ENCODE assay signal across 20 cellular contexts in genomic region chr17:43935204-43935925, GRCh38. TPM values are rescaled to one million over a fixed set of nuclear protein-coding genes. Genes with fewer than 3 reads are reported as not detected.
DNase-seq lines count a peak whose midpoint lies in the region; ATAC-seq, FAIRE-seq and TF ChIP-seq lines count a peak whose summit lies in the region.
"Had no signal": no experiment of that assay in that cellular context is flagged by ENCODE, and none has a peak within 500 bp of the region (broad histone marks: within the 10 kb centered on the region; RNA-seq: fewer than 3 reads in every experiment).

No MANE protein-coding gene starts in this region.

- BruUV-seq in K562 (replicated peaks; lab: Mats Ljungman, UMichigan), result no TSS peak
- BruUV-seq in A673 (replicated peaks; lab: Mats Ljungman, UMichigan), result no TSS peak

- ATAC-seq in K562 (no peak), gastroesophageal sphincter (no peak)
- no peak for ATAC-seq in activated naive CD8-positive, alpha-beta T cell treated with anti-CD3 and anti-CD28 coated beads, Interleukin-2, amount 50 U/mL, for 24 hours

- no peaks in the 10 kb centered on the region for H3K9me3 Mint-ChIP-seq in nephron progenitor cell
- H3K9me3 Mint-ChIP-seq in activated naive CD8-positive, alpha-beta T cell treated with anti-CD3 and anti-CD28 coated beads, Interleukin-2, amount 50 U/mL, for 24 hours, result no peaks in the 10 kb centered on the region
- H3K9me3 Mint-ChIP-seq: CD4-positive, CD25-positive, alpha-beta regulatory T cell had no signal

- H3K79me2 ChIP-seq in K562 (ENCODE audit: control insufficient read depth, insufficient read depth, low read length), result no peaks in the 10 kb centered on the region

- in situ Hi-C loops in K562 (cut with MboI), result loop anchor here (25.0 kb wide), 1 partner anchor 402 kb away; the partner anchor contains the start of gene GRN

- intact Hi-C loops in K562 (cut with micrococcal nuclease), result no loop called here
- intact Hi-C loops in A673 (cut with micrococcal nuclease; ENCODE audit: unreplicated experiment), result no loop called here

- POLR2A ChIA-PET in K562 (lab: Yijun Ruan, JAX) (no interaction called here), A673 (lab: Charles Lee; ENCODE audit: low non-redundant PET) (no interaction called here)

- no peak for TF ChIP-seq CTCF in K562 (IDR thresholded peaks at IDR 0.05 in 2 of 3, conservative IDR thresholded peaks at IDR 0.05 in 1 of 3; ENCODE audit: insufficient read depth in 2 of 3, low read depth in 1 of 3, low read length in 3 of 3)
- TF ChIP-seq CTCF in nephron progenitor cell (IDR thresholded peaks at IDR 0.05), result no peak
- no peak for TF ChIP-seq CTCF in gastroesophageal sphincter (IDR thresholded peaks at IDR 0.05)
- no peak for TF ChIP-seq CTCF in A673 (conservative IDR thresholded peaks at IDR 0.05; ENCODE audit: low read depth, low read length)

- H3K4me2 ChIP-seq in K562 (ENCODE audit: insufficient read depth, low read length), result no peak overlapping the region
- H3K4me2 ChIP-seq: BLaER1 treated with 17β-estradiol and CSF1 and Interleukin-3, amounts not matched to agents 10 nM and 100 nM had no signal

- H3K9me3 ChIP-seq in K562 (replicated peaks; ENCODE audit: control insufficient read depth, insufficient read depth, low read depth, low read length) (no peaks in the 10 kb centered on the region), gastroesophageal sphincter (no peaks in the 10 kb centered on the region), A673 (ENCODE audit: low read depth, low read length, poor library complexity, severe bottlenecking) (no peaks in the 10 kb centered on the region)
- H3K9me3 ChIP-seq: BLaER1 treated with 17β-estradiol and CSF1 and Interleukin-3, amounts not matched to agents 10 nM and 100 nM; HAP-1 had no signal

- no peak for TF ChIP-seq POLR2A in K562 (conservative IDR thresholded peaks at IDR 0.05)
- TF ChIP-seq POLR2A in gastroesophageal sphincter (IDR thresholded peaks at IDR 0.05), result no peak

- H3K36me3 Mint-ChIP-seq in nephron progenitor cell (ENCODE audit: low read depth), result no peaks in the 10 kb centered on the region
- H3K36me3 Mint-ChIP-seq in activated naive CD8-positive, alpha-beta T cell treated with anti-CD3 and anti-CD28 coated beads, Interleukin-2, amount 50 U/mL, for 24 hours (ENCODE audit: low read depth), result no peaks in the 10 kb centered on the region
- H3K36me3 Mint-ChIP-seq: CD4-positive, CD25-positive, alpha-beta regulatory T cell had no signal

- DNase-seq in DMS 273 (lab: John Stamatoyannopoulos, UW; ENCODE audit: unreplicated experiment), result peak; percentile 65
- no peak for DNase-seq in DMS 273 treated with DMSO at 0.1 percent for 48 hours (lab: John Stamatoyannopoulos, UW)
- DNase-seq in K562 (ENCODE audit: extremely low read depth in 1 of 4, low spot score in 3 of 4), result no peak
- peak; percentile 49 for DNase-seq in nephron progenitor cell
- no peak for DNase-seq in caudate nucleus (lab: John Stamatoyannopoulos, UW)
- no peak for DNase-seq in A673 (ENCODE audit: low spot score)
- no peak for DNase-seq in activated naive CD8-positive, alpha-beta T cell treated with anti-CD3 and anti-CD28 coated beads, Interleukin-2, amount 50 U/mL, for 24 hours
- DNase-seq: ACHN; CD4-positive, CD25-positive, alpha-beta regulatory T cell; DMS153; DMS79 treated with DMSO at 0.1 percent for 48 hours; EL; GDM1; GOT3 had no signal

- H3K9me1 ChIP-seq in K562 (ENCODE audit: control insufficient read depth, insufficient read depth, low read length), result no peaks in the 10 kb centered on the region

- no peak overlapping the region for H2AFZ ChIP-seq in K562 (ENCODE audit: low read depth, low read length)

- peaks cover 0 to 12% of the 10 kb centered on the region in 2 experiments; a peak in 4 of 5 replicates for H3K4me1 ChIP-seq in K562 (replicated peaks in 1 of 2; ENCODE audit: control insufficient read depth in 2 of 2, insufficient read depth in 2 of 2, low read length in 2 of 2)
- H3K4me1 ChIP-seq in gastroesophageal sphincter, result peaks cover 0 to 10% (median 4%) of the 10 kb centered on the region in 3 donors
- no peaks in the 10 kb centered on the region for H3K4me1 ChIP-seq in A673 (ENCODE audit: insufficient read depth, low read length, poor library complexity, severe bottlenecking)

- H3K4me3 ChIP-seq in K562, result no peak overlapping the region
- H3K4me3 ChIP-seq in gastroesophageal sphincter, result no peak overlapping the region
- no peak overlapping the region for H3K4me3 ChIP-seq in A673 (ENCODE audit: low read depth, low read length, poor library complexity, severe bottlenecking)
- H3K4me3 ChIP-seq: BLaER1 treated with 17β-estradiol and CSF1 and Interleukin-3, amounts not matched to agents 10 nM and 100 nM; HAP-1 had no signal

- 13% methylated on average over 5 of the region's 5 CpGs for WGBS in K562 (ENCODE audit: insufficient coverage, low coverage, missing lambda C conversion rate)
- 35 to 57% methylated on average over 2 to 3 of the region's 5 CpGs for WGBS in gastroesophageal sphincter (ENCODE audit: low coverage in 1 of 2), 2 donors

- H3K4me1 Mint-ChIP-seq in nephron progenitor cell, result peaks cover 65% of the 10 kb centered on the region
- peaks cover 14% of the 10 kb centered on the region for H3K4me1 Mint-ChIP-seq in activated naive CD8-positive, alpha-beta T cell treated with anti-CD3 and anti-CD28 coated beads, Interleukin-2, amount 50 U/mL, for 24 hours

- H3K36me3 ChIP-seq in K562 (ENCODE audit: control insufficient read depth, insufficient read depth, low read length) (no peaks in the 10 kb centered on the region), gastroesophageal sphincter (no peaks in the 10 kb centered on the region), A673 (ENCODE audit: insufficient read depth, low read length, poor library complexity, severe bottlenecking) (no peaks in the 10 kb centered on the region)
- H3K36me3 ChIP-seq: BLaER1 treated with 17β-estradiol and CSF1 and Interleukin-3, amounts not matched to agents 10 nM and 100 nM; HAP-1 had no signal

- H3K27ac Mint-ChIP-seq in nephron progenitor cell, result no peak overlapping the region
- no peak overlapping the region for H3K27ac Mint-ChIP-seq in activated naive CD8-positive, alpha-beta T cell treated with anti-CD3 and anti-CD28 coated beads, Interleukin-2, amount 50 U/mL, for 24 hours

- H3K27me3 ChIP-seq in K562 (ENCODE audit: control insufficient read depth in 2 of 2, insufficient read depth in 2 of 2, low read length in 2 of 2), result peaks cover 3 to 46% of the 10 kb centered on the region in 2 experiments; a peak in 3 of 5 replicates
- peaks cover 80% of the 10 kb centered on the region for H3K27me3 ChIP-seq in gastroesophageal sphincter
- H3K27me3 ChIP-seq in A673 (replicated peaks; ENCODE audit: insufficient read depth, low read depth, low read length, poor library complexity), result no peaks in the 10 kb centered on the region

- FAIRE-seq in K562 (lab: Jason Lieb, UNC), result no peak
- FAIRE-seq: GM12892 had no signal

- peaks cover 29% of the 10 kb centered on the region for H3K27me3 Mint-ChIP-seq in nephron progenitor cell (ENCODE audit: low read depth, poor library complexity)
- H3K27me3 Mint-ChIP-seq in activated naive CD8-positive, alpha-beta T cell treated with anti-CD3 and anti-CD28 coated beads, Interleukin-2, amount 50 U/mL, for 24 hours, result peaks cover 12% of the 10 kb centered on the region

- no peak for TF ChIP-seq EP300 in K562 (IDR thresholded peaks at IDR 0.05; ENCODE audit: low read length)
- no peak for TF ChIP-seq EP300 in gastroesophageal sphincter (IDR thresholded peaks at IDR 0.05)

- H3K9ac ChIP-seq in K562 (ENCODE audit: insufficient read depth in 1 of 2, low read depth in 2 of 2, low read length in 2 of 2), result no peak overlapping the region

- no peak overlapping the region for H3K4me3 Mint-ChIP-seq in nephron progenitor cell
- no peak overlapping the region for H3K4me3 Mint-ChIP-seq in activated naive CD8-positive, alpha-beta T cell treated with anti-CD3 and anti-CD28 coated beads, Interleukin-2, amount 50 U/mL, for 24 hours
- H3K4me3 Mint-ChIP-seq: CD4-positive, CD25-positive, alpha-beta regulatory T cell had no signal

- no peak for TF ChIP-seq RAD21 in K562 (CRISPR knock-in tag; conservative IDR thresholded peaks at IDR 0.05 in 1 of 2, IDR thresholded peaks at IDR 0.05 in 1 of 2)

- CTCF ChIA-PET in K562 (lab: Yijun Ruan, JAX; ENCODE audit: low intra/inter-chr PET ratio), result no interaction called here
- CTCF ChIA-PET in A673 (lab: Charles Lee), result interaction anchor here (0.6 kb wide), 1 partner anchor 160 kb away, joined by 3 read pairs; no protein-coding TSS in a partner anchor

- H3K27ac ChIP-seq in K562 (ENCODE audit: extremely low read depth, low read depth, low read length), result no peak overlapping the region
- no peak overlapping the region for H3K27ac ChIP-seq in caudate nucleus (ENCODE audit: low read depth, low read length)
- no peak overlapping the region for H3K27ac ChIP-seq in gastroesophageal sphincter
- no peak overlapping the region for H3K27ac ChIP-seq in A673 (ENCODE audit: low read depth, low read length, poor library complexity, severe bottlenecking)
- H3K27ac ChIP-seq: 22Rv1; BLaER1 treated with 17β-estradiol and CSF1 and Interleukin-3, amounts not matched to agents 10 nM and 100 nM had no signal

- H4K20me1 ChIP-seq in K562 (replicated peaks; ENCODE audit: control insufficient read depth, insufficient read depth, low read length), result no peaks in the 10 kb centered on the region
- H4K20me1 ChIP-seq: BLaER1 treated with 17β-estradiol and CSF1 and Interleukin-3, amounts not matched to agents 10 nM and 100 nM had no signal

RNA-seq across cellular contexts. Expression of gene PPY, which starts 6.9 kb away (rescaled TPM):
- total RNA-seq in K562 (2011; cell fraction: chromatin; rRNA removed; ENCODE audit: low replicate concordance), result not detected in 2 replicates
- total RNA-seq in K562 (2011; cell fraction: nucleolus; rRNA removed), result not detected in 2 replicates
- not detected in 2 replicates for total RNA-seq in K562 (2011; cell fraction: nucleoplasm; rRNA removed)
- not detected in 2 replicates for total RNA-seq in K562 (2014; rRNA removed)
- total RNA-seq in K562 (2014; rRNA removed; fragmentation: Illumina TruSeq; extraction: Trizol), result not detected in 2 replicates
- not detected in 2 replicates for total RNA-seq in K562 (2015; rRNA removed; fragmentation: Illumina TruSeq; extraction: Trizol)
- total RNA-seq in K562 (2021), result not detected in 2 replicates
- not detected in 2 replicates for polyA plus RNA-seq in K562 (2011; rRNA removed)
- not detected in 2 replicates for polyA plus RNA-seq in K562 (2011; cell fraction: cytosol; rRNA removed)
- not detected in 2 replicates for polyA plus RNA-seq in K562 (2011; cell fraction: nucleus; rRNA removed)
- not detected in 2 replicates for polyA plus RNA-seq in K562 (2012)
- polyA plus RNA-seq in K562 (2014; fragmentation: Illumina TruSeq; extraction: Trizol), result not detected in 2 replicates
- not detected for polyA plus RNA-seq in K562 (2014; fragmentation: Nextera tagmentation; extraction: Ambion mirVana)
- 1.9 TPM in 1 of 2 replicates, not detected in the other for polyA plus RNA-seq in K562 (2014; rRNA removed)
- not detected in 2 replicates for polyA minus RNA-seq in K562 (2011; rRNA and poly(A)+ RNA removed)
- not detected in 2 replicates for polyA minus RNA-seq in K562 (2011; cell fraction: cytosol; rRNA and poly(A)+ RNA removed)
- polyA minus RNA-seq in K562 (2011; cell fraction: nucleus; rRNA and poly(A)+ RNA removed), result not detected in 2 replicates
- not detected for total RNA-seq in gastroesophageal sphincter
- total RNA-seq in A673 (2021), result not detected in 2 replicates
- total RNA-seq: CD4-positive, CD25-positive, alpha-beta regulatory T cell; HT1080 had no signal
- polyA plus RNA-seq: CD4-positive, CD25-positive, alpha-beta regulatory T cell had no signal

RNA-seq across cellular contexts. Expression of gene PYY, which starts 18.4 kb away (rescaled TPM):
- not detected in 2 replicates for total RNA-seq in K562 (2011; cell fraction: chromatin; rRNA removed; ENCODE audit: low replicate concordance)
- total RNA-seq in K562 (2011; cell fraction: nucleolus; rRNA removed), result not detected in 2 replicates
- total RNA-seq in K562 (2011; cell fraction: nucleoplasm; rRNA removed), result not detected in 2 replicates
- total RNA-seq in K562 (2014; rRNA removed) (not detected in 2 replicates), K562 (2014; rRNA removed; fragmentation: Illumina TruSeq; extraction: Trizol) (not detected in 2 replicates), K562 (2015; rRNA removed; fragmentation: Illumina TruSeq; extraction: Trizol) (not detected in 2 replicates), K562 (2021) (not detected in 2 replicates), gastroesophageal sphincter (not detected), A673 (2021) (not detected in 2 replicates)
- polyA plus RNA-seq in K562 (2011; rRNA removed) (0.09 TPM in 1 of 2 replicates, not detected in the other), K562 (2014; fragmentation: Illumina TruSeq; extraction: Trizol) (not detected in 2 replicates), K562 (2014; fragmentation: Nextera tagmentation; extraction: Ambion mirVana) (not detected), K562 (2014; rRNA removed) (not detected in 2 replicates)
- polyA plus RNA-seq in K562 (2011; cell fraction: cytosol; rRNA removed), result 0.27 TPM in 1 of 2 replicates, not detected in the other
- polyA plus RNA-seq in K562 (2011; cell fraction: nucleus; rRNA removed), result 0.17 and 0.24 TPM in 2 replicates
- polyA plus RNA-seq in K562 (2012), result not detected in 2 replicates
- not detected in 2 replicates for polyA minus RNA-seq in K562 (2011; rRNA and poly(A)+ RNA removed)
- not detected in 2 replicates for polyA minus RNA-seq in K562 (2011; cell fraction: cytosol; rRNA and poly(A)+ RNA removed)
- polyA minus RNA-seq in K562 (2011; cell fraction: nucleus; rRNA and poly(A)+ RNA removed), result not detected in 2 replicates
- total RNA-seq: CD4-positive, CD25-positive, alpha-beta regulatory T cell; HT1080 had no signal
- polyA plus RNA-seq: CD4-positive, CD25-positive, alpha-beta regulatory T cell had no signal

RNA-seq across cellular contexts. Expression of gene MPP2, which starts 28.0 kb away (rescaled TPM):
- 0.30 and 1.5 TPM in 2 replicates for total RNA-seq in K562 (2011; cell fraction: chromatin; rRNA removed; ENCODE audit: low replicate concordance)
- 1.2 and 1.8 TPM in 2 replicates for total RNA-seq in K562 (2011; cell fraction: nucleolus; rRNA removed)
- total RNA-seq in K562 (2011; cell fraction: nucleoplasm; rRNA removed), result 0.66 and 0.99 TPM in 2 replicates
- 0.14 and 0.41 TPM in 2 replicates for total RNA-seq in K562 (2014; rRNA removed)
- total RNA-seq in K562 (2014; rRNA removed; fragmentation: Illumina TruSeq; extraction: Trizol), result 0.35 and 0.44 TPM in 2 replicates
- 0.26 and 0.33 TPM in 2 replicates for total RNA-seq in K562 (2015; rRNA removed; fragmentation: Illumina TruSeq; extraction: Trizol)
- 0.45 and 0.53 TPM in 2 replicates for total RNA-seq in K562 (2021)
- polyA plus RNA-seq in K562 (2011; rRNA removed), result 1.0 and 1.2 TPM in 2 replicates
- 1.3 and 1.5 TPM in 2 replicates for polyA plus RNA-seq in K562 (2011; cell fraction: cytosol; rRNA removed)
- 1.4 and 1.6 TPM in 2 replicates for polyA plus RNA-seq in K562 (2011; cell fraction: nucleus; rRNA removed)
- polyA plus RNA-seq in K562 (2012), result 0.19 and 0.34 TPM in 2 replicates
- polyA plus RNA-seq in K562 (2014; fragmentation: Illumina TruSeq; extraction: Trizol), result 0.24 and 0.28 TPM in 2 replicates
- polyA plus RNA-seq in K562 (2014; fragmentation: Nextera tagmentation; extraction: Ambion mirVana), result under 1 TPM; 0.04 TPM
- polyA plus RNA-seq in K562 (2014; rRNA removed), result 0.12 and 0.39 TPM in 2 replicates
- polyA minus RNA-seq in K562 (2011; rRNA and poly(A)+ RNA removed), result 0.99 and 1.5 TPM in 2 replicates
- polyA minus RNA-seq in K562 (2011; cell fraction: cytosol; rRNA and poly(A)+ RNA removed), result 1.2 and 1.3 TPM in 2 replicates
- 0.89 and 1.9 TPM in 2 replicates for polyA minus RNA-seq in K562 (2011; cell fraction: nucleus; rRNA and poly(A)+ RNA removed)
- total RNA-seq in gastroesophageal sphincter, result 10 to 100 TPM in 3 of 4 donors, 1 to 10 TPM in 1; 6.3 to 20.9 (median 15.1) TPM
- 2.6 and 4.0 TPM in 2 replicates for total RNA-seq in A673 (2021)

Comparison
In these comparisons a context has a peak if more than half of its experiments do, and no peak if none do; other contexts are left out.
1. DNase-seq: peak in DMS 273 (single experiment) and nephron progenitor cell (single experiment); none in DMS 273 treated with DMSO at 0.1 percent for 48 hours (single experiment), K562 (0 of 4), caudate nucleus (0 of 61), A673 (single experiment) and activated naive CD8-positive, alpha-beta T cell treated with anti-CD3 and anti-CD28 coated beads, Interleukin-2, amount 50 U/mL, for 24 hours (single experiment).